ENCODE assay signal across 14 cellular contexts in genomic region chr11:17839450-17839849, GRCh38.
"Had no signal": no experiment of that assay in that cellular context is flagged by ENCODE, and none has a peak within 500 bp of the region (broad histone marks: within the 10 kb centered on the region; RNA-seq: fewer than 3 reads in every experiment).

No MANE protein-coding gene starts in this region.

- H3K4me1 Mint-ChIP-seq: activated naive CD8-positive, alpha-beta T cell treated with anti-CD3 and anti-CD28 coated beads, Interleukin-2, amount 50 U/mL, for 24 hours; mesothelial cell of epicardium; nephron progenitor cell; stimulated activated naive B cell treated with anti-CD40 and anti-IgM and Interleukin-4, amounts not matched to agents 10 μg/mL and 1 μg/mL and 100 μg/mL, for 72 hours had no signal

- H3K4me1 ChIP-seq: tibial artery had no signal

- H3K27ac ChIP-seq: SK-N-MC, tibial artery had no signal

- H3K27me3 Mint-ChIP-seq: activated naive CD8-positive, alpha-beta T cell treated with anti-CD3 and anti-CD28 coated beads, Interleukin-2, amount 50 U/mL, for 24 hours; stimulated activated naive B cell treated with anti-CD40 and anti-IgM and Interleukin-4, amounts not matched to agents 10 μg/mL and 1 μg/mL and 100 μg/mL, for 72 hours had no signal

- H3K27ac Mint-ChIP-seq: activated naive CD4-positive, alpha-beta T cell treated with anti-CD3 and anti-CD28 coated beads for 36 hours; activated naive CD8-positive, alpha-beta T cell treated with anti-CD3 and anti-CD28 coated beads, Interleukin-2, amount 50 U/mL, for 24 hours; activated T-helper 2 cell treated with anti-CD3 and anti-CD28 coated beads, Interferon-gamma antibody, Interleukin-2, Interleukin-4, amounts not matched to agents 10 μg/mL and 5 μg/mL and 100 μg/mL, durations not matched to agents 14 hours and 24 hours and 36 hours; mesothelial cell of epicardium; nephron progenitor cell; stimulated activated naive B cell treated with anti-CD40 and anti-IgM and Interleukin-4, amounts not matched to agents 10 μg/mL and 1 μg/mL and 100 μg/mL, for 72 hours had no signal

- H3K27me3 ChIP-seq: tibial artery had no signal

- H3K9me3 ChIP-seq: tibial artery had no signal

- H3K36me3 ChIP-seq: tibial artery had no signal

- H3K9me3 Mint-ChIP-seq: activated naive CD4-positive, alpha-beta T cell treated with anti-CD3 and anti-CD28 coated beads for 36 hours; activated naive CD8-positive, alpha-beta T cell treated with anti-CD3 and anti-CD28 coated beads, Interleukin-2, amount 50 U/mL, for 24 hours; activated T-helper 2 cell treated with anti-CD3 and anti-CD28 coated beads, Interferon-gamma antibody, Interleukin-2, Interleukin-4, amounts not matched to agents 10 μg/mL and 5 μg/mL and 100 μg/mL, durations not matched to agents 14 hours and 24 hours and 36 hours; mesothelial cell of epicardium; stimulated activated naive B cell treated with anti-CD40 and anti-IgM and Interleukin-4, amounts not matched to agents 10 μg/mL and 1 μg/mL and 100 μg/mL, for 72 hours had no signal

- H3K4me3 Mint-ChIP-seq: activated naive CD4-positive, alpha-beta T cell treated with anti-CD3 and anti-CD28 coated beads for 36 hours; activated naive CD8-positive, alpha-beta T cell treated with anti-CD3 and anti-CD28 coated beads, Interleukin-2, amount 50 U/mL, for 24 hours; mesothelial cell of epicardium; nephron progenitor cell; stimulated activated naive B cell treated with anti-CD40 and anti-IgM and Interleukin-4, amounts not matched to agents 10 μg/mL and 1 μg/mL and 100 μg/mL, for 72 hours had no signal

- H3K4me3 ChIP-seq: SK-N-MC, tibial artery had no signal

- H3K36me3 Mint-ChIP-seq: mesothelial cell of epicardium had no signal

- DNase-seq: activated CD4-positive, alpha-beta T cell treated with anti-CD3 and anti-CD28 coated beads for 1 hour; activated CD4-positive, alpha-beta T cell treated with anti-CD3 and anti-CD28 coated beads, Interleukin-2, amount 50 U/mL, for 4 hours; activated naive CD4-positive, alpha-beta T cell treated with anti-CD3 and anti-CD28 coated beads for 36 hours; activated naive CD8-positive, alpha-beta T cell treated with anti-CD3 and anti-CD28 coated beads, Interleukin-2, amount 50 U/mL, for 24 hours; nephron progenitor cell; stimulated activated CD4-positive, alpha-beta T cell treated with anti-CD3 and anti-CD28 coated beads, Interleukin-15, amount 100 ng/mL, for 24 hours; stimulated activated CD4-positive, alpha-beta T cell treated with anti-CD3 and anti-CD28 coated beads, Interleukin-4, amount 100 ng/mL, for 1 hour; stimulated activated naive B cell treated with anti-CD40 and anti-IgM and Interleukin-4, amounts not matched to agents 10 μg/mL and 1 μg/mL and 100 μg/mL, for 72 hours; T-helper 1 cell; T1000; tibial artery had no signal
